In the genomic region with DNA sequence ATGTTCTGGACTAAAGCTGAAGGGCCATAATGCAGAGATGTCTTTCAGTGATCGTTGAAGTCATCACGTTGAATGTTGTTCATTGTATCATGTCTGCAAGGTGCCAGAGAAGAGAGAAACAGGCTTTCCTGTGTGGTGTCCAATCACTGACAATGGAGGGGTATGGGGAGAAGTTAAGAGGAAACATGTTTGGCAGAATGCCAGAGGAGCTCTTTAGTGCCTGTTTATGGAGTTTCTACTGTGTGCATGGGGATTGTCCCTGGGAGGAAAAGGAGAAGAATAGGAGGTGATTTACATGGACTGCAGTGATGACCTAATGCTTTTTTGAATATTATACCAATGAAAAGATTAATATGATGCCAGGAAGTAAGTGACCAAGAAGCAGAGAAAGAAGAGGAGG, we compare ENCODE assay signal across 15 cellular contexts. TPM values are rescaled to one million over a fixed set of nuclear protein-coding genes. Genes with fewer than 3 reads are reported as not detected.
A peak's percentile ranks its signal among the peaks of the same experiment; 100 is the strongest.
DNase-seq lines count a peak whose midpoint lies in the region; ATAC-seq, FAIRE-seq and TF ChIP-seq lines count a peak whose summit lies in the region.
"Had no signal": no experiment of that assay in that cellular context is flagged by ENCODE, and none has a peak within 500 bp of the region (broad histone marks: within the 10 kb centered on the region; RNA-seq: fewer than 3 reads in every experiment).

No MANE protein-coding gene starts in this region.

- no peak for TF ChIP-seq POLR2A in GM12892 (IDR thresholded peaks at IDR 0.05; ENCODE audit: low read depth, low read length)

- H3K4me3 ChIP-seq in esophagus (ENCODE audit: low read depth in 1 of 2, low read length in 2 of 2) (no peak overlapping the region), Caco-2 (ENCODE audit: low read depth, low read length) (no peak overlapping the region)
- H3K4me3 ChIP-seq: A549 had no signal

- CTCF ChIA-PET in Caco-2 (lab: Charles Lee) = no interaction called here

- H3K4me1 ChIP-seq in esophagus (ENCODE audit: control insufficient read depth in 2 of 2, insufficient read depth in 2 of 2, low read length in 1 of 2) (no peaks in the 10 kb centered on the region), Caco-2 (no peaks in the 10 kb centered on the region)
- H3K4me1 ChIP-seq: A549 had no signal

- peak overlapping the region; percentile 5 to 41 for H3K27ac ChIP-seq in esophagus (ENCODE audit: low read depth in 2 of 2, low read length in 1 of 2)
- H3K27ac ChIP-seq: A549, brain microvascular endothelial cell had no signal

- intact Hi-C loops in Caco-2 (cut with micrococcal nuclease; ENCODE audit: unreplicated experiment) = no loop called here

- no peak for ATAC-seq in GM21723 (IDR thresholded peaks at IDR 0.05; ENCODE audit: unreplicated experiment)
- ATAC-seq: A549 had no signal

- peaks cover 0 to 4% of the 10 kb centered on the region in 2 donors for H3K36me3 ChIP-seq in esophagus (ENCODE audit: control insufficient read depth in 2 of 2, insufficient read depth in 2 of 2, low read length in 1 of 2)
- H3K36me3 ChIP-seq in Caco-2 (ENCODE audit: control insufficient read depth, insufficient read depth, low read length) = no peaks in the 10 kb centered on the region; the same call in 1 of the 2 replicates
- H3K36me3 ChIP-seq: brain microvascular endothelial cell had no signal

- BruUV-seq in Caco-2 (replicated peaks; lab: Mats Ljungman, UMichigan) = no TSS peak

- H3K4me1 Mint-ChIP-seq in Caco-2 (ENCODE audit: low read depth, unreplicated experiment) = no peaks in the 10 kb centered on the region

- POLR2A ChIA-PET in Caco-2 (lab: Charles Lee) = no interaction called here

- no peak for TF ChIP-seq CTCF in Caco-2 (IDR thresholded peaks at IDR 0.05; ENCODE audit: insufficient read depth in 1 of 2, low read depth in 1 of 2, low read length in 1 of 2, severe bottlenecking in 1 of 2, unreplicated experiment in 1 of 2)

- H3K9me3 ChIP-seq in esophagus (ENCODE audit: control insufficient read depth in 2 of 2, insufficient read depth in 1 of 2, low read depth in 1 of 2, low read length in 1 of 2) = no peaks in the 10 kb centered on the region
- no peaks in the 10 kb centered on the region for H3K9me3 ChIP-seq in Caco-2
- H3K9me3 ChIP-seq: A549 had no signal

- H3K27ac Mint-ChIP-seq in Caco-2 (ENCODE audit: unreplicated experiment) = no peak overlapping the region

- peak; percentile 4 for DNase-seq in NCI-H2171 treated with DMSO at 0.1 percent for 48 hours (lab: John Stamatoyannopoulos, UW)
- no peak for DNase-seq in NCI-H2171 (lab: John Stamatoyannopoulos, UW)
- no peak for DNase-seq in GM12892 (ENCODE audit: insufficient read length)
- DNase-seq in NCI-H82 (lab: John Stamatoyannopoulos, UW) = peak; percentile 85
- DNase-seq in amygdala (lab: John Stamatoyannopoulos, UW) = no peak
- no peak for DNase-seq in Caco-2
- DNase-seq: activated CD8-positive, alpha-beta memory T cell treated with anti-CD3 and anti-CD28 coated beads, Interleukin-2, amount 50 U/mL, for 48 hours; brain microvascular endothelial cell; right cardiac atrium had no signal

- H3K4me3 Mint-ChIP-seq in Caco-2 (ENCODE audit: unreplicated experiment) = no peak overlapping the region

- H3K27me3 ChIP-seq in esophagus (ENCODE audit: control insufficient read depth in 1 of 2, insufficient read depth in 2 of 2, low read length in 2 of 2) = no peaks in the 10 kb centered on the region
- H3K27me3 ChIP-seq in Caco-2 (replicated peaks; ENCODE audit: control insufficient read depth, insufficient read depth, low read length) = no peaks in the 10 kb centered on the region
- H3K27me3 ChIP-seq: brain microvascular endothelial cell had no signal

- no peaks in the 10 kb centered on the region for H3K9me3 Mint-ChIP-seq in Caco-2 (ENCODE audit: unreplicated experiment)

- WGBS in esophagus, 2 donors = 70 to 76% methylated on average over 2 of the region's 2 CpGs

- peaks cover 15% of the 10 kb centered on the region for H3K36me3 Mint-ChIP-seq in Caco-2 (ENCODE audit: insufficient read depth, unreplicated experiment)

- FAIRE-seq in GM12892 (lab: Jason Lieb, UNC) = peak; percentile 21
- FAIRE-seq: A549 had no signal

- H3K27me3 Mint-ChIP-seq in Caco-2 (ENCODE audit: insufficient read depth, unreplicated experiment) = no peaks in the 10 kb centered on the region

RNA-seq across cellular contexts. Expression of gene SCAANT1, which starts 11.7 kb away (rescaled TPM):
- polyA plus RNA-seq in GM12892 (2012; ENCODE audit: missing spikeins) = not detected
- polyA plus RNA-seq in esophagus = not detected
- total RNA-seq in Caco-2 (2022) = not detected in 2 replicates
- total RNA-seq: epithelial cell of proximal tubule; right cardiac atrium; T-helper 2 cell treated with Interferon-gamma antibody and Interleukin-4, amounts not matched to agents 100 ng/mL and 5 ng/mL, for 36 hours had no signal
- polyA plus RNA-seq: A549, right cardiac atrium, thymus had no signal

RNA-seq across cellular contexts. Expression of gene ATXN7, which starts 36.8 kb away (rescaled TPM):
- polyA plus RNA-seq in GM12892 (2012; ENCODE audit: missing spikeins) = 8.0 TPM
- polyA plus RNA-seq in esophagus = 1 to 10 TPM; 2.6 to 5.9 TPM
- total RNA-seq in Caco-2 (2022) = 22.5 and 22.8 TPM in 2 replicates

RNA-seq across cellular contexts. Expression of gene THOC7, which starts 36.9 kb away (rescaled TPM):
- 178 TPM for polyA plus RNA-seq in GM12892 (2012; ENCODE audit: missing spikeins)
- 100 to 1,000 TPM in 1 of 2 donors, 10 to 100 TPM in 1; 80.7 to 223 TPM for polyA plus RNA-seq in esophagus
- 68.4 and 78.3 TPM in 2 replicates for total RNA-seq in Caco-2 (2022)

Comparison
In these comparisons a context has a peak if more than half of its experiments do, and no peak if none do; other contexts are left out.
1. DNase-seq: peak in NCI-H2171 treated with DMSO at 0.1 percent for 48 hours (single experiment) and NCI-H82 (single experiment); none in NCI-H2171 (single experiment), GM12892 (single experiment), amygdala (0 of 56) and Caco-2 (0 of 2).